In the genomic region with DNA sequence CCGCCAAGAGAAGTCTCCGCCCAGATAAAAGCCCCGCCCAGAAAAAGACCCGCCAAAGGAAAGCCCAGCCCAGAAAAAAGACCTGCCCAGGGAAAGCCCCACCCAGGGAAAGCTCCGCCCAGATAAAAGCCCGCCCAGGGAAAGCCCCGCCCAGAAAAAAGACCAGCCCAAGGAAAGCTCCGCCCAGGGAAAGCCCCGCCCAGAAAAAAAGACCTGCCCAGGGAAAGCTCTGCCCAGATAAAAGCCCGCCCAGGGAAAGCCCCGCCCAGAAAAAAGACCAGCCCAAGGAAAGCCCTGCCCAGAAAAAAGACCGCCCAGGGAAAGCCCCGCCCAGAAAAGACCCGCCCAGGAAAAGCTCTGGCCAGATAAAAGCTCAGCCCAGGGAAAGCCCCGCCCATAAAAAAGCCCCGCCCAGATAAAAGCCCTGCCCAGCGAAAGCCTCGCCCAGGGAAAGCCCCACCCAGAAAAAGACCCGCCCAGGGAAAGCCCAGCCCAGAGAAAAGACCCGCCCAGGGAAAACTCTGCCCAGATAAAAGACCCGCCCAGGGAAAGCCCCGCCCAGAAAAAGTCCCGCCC, we compare ENCODE assay signal across 1 cellular context.
TF ChIP-seq lines count a peak whose summit lies in the region.

No MANE protein-coding gene starts in this region.

TF ChIP-seq in K562, 482 proteins besides CTCF, POLR2A, EP300 and RAD21:
- TF ChIP-seq ZNF3 (CRISPR knock-in tag; IDR thresholded peaks at IDR 0.05) (no peak), E2F3 (CRISPR knock-in tag; IDR thresholded peaks at IDR 0.05) (0 out of 2 replicates have a peak, but pooled peaks have one; percentile 45), DPF2 (IDR thresholded peaks at IDR 0.05) (0 out of 2 replicates have a peak, but pooled peaks have one; percentile 31), ZNF384 (IDR thresholded peaks at IDR 0.05; ENCODE audit: low read depth, low read length) (peak; percentile 77), TRIM24 (IDR thresholded peaks at IDR 0.05) (peak; percentile 33 to 64; a peak in 1 of 4 replicates), KLF13 (tag; IDR thresholded peaks at IDR 0.05; ENCODE audit: borderline replicate concordance, low read depth) (no peak), ERF (CRISPR knock-in tag; IDR thresholded peaks at IDR 0.05) (no peak), ZBTB7A (IDR thresholded peaks at IDR 0.05; ENCODE audit: borderline replicate concordance, control insufficient read depth, low read depth, low read length) (peak; percentile 52; the same call in 1 of the 2 replicates), ZKSCAN3 (CRISPR knock-in tag; IDR thresholded peaks at IDR 0.05) (no peak), NRF1 (conservative IDR thresholded peaks at IDR 0.05 in 1 of 2, IDR thresholded peaks at IDR 0.05 in 1 of 2) (peak; percentile 80), HDAC3 (IDR thresholded peaks at IDR 0.05; ENCODE audit: borderline replicate concordance, partially characterized antibody) (no peak)
- TF ChIP-seq, protein P1, sequence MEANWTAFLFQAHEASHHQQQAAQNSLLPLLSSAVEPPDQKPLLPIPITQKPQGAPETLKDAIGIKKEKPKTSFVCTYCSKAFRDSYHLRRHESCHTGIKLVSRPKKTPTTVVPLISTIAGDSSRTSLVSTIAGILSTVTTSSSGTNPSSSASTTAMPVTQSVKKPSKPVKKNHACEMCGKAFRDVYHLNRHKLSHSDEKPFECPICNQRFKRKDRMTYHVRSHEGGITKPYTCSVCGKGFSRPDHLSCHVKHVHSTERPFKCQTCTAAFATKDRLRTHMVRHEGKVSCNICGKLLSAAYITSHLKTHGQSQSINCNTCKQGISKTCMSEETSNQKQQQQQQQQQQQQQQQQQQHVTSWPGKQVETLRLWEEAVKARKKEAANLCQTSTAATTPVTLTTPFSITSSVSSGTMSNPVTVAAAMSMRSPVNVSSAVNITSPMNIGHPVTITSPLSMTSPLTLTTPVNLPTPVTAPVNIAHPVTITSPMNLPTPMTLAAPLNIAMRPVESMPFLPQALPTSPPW (CRISPR knock-in tag; IDR thresholded peaks at IDR 0.05) = peak; percentile 59; the same call in 1 of the 2 replicates
- TF ChIP-seq, protein P2, sequence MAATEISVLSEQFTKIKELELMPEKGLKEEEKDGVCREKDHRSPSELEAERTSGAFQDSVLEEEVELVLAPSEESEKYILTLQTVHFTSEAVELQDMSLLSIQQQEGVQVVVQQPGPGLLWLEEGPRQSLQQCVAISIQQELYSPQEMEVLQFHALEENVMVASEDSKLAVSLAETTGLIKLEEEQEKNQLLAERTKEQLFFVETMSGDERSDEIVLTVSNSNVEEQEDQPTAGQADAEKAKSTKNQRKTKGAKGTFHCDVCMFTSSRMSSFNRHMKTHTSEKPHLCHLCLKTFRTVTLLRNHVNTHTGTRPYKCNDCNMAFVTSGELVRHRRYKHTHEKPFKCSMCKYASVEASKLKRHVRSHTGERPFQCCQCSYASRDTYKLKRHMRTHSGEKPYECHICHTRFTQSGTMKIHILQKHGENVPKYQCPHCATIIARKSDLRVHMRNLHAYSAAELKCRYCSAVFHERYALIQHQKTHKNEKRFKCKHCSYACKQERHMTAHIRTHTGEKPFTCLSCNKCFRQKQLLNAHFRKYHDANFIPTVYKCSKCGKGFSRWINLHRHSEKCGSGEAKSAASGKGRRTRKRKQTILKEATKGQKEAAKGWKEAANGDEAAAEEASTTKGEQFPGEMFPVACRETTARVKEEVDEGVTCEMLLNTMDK (IDR thresholded peaks at IDR 0.05; ENCODE audit: borderline replicate concordance, insufficient read depth, low read depth, low read length, poor library complexity, severe bottlenecking) = no peak
- TF ChIP-seq, protein P3, sequence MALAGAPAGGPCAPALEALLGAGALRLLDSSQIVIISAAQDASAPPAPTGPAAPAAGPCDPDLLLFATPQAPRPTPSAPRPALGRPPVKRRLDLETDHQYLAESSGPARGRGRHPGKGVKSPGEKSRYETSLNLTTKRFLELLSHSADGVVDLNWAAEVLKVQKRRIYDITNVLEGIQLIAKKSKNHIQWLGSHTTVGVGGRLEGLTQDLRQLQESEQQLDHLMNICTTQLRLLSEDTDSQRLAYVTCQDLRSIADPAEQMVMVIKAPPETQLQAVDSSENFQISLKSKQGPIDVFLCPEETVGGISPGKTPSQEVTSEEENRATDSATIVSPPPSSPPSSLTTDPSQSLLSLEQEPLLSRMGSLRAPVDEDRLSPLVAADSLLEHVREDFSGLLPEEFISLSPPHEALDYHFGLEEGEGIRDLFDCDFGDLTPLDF (CRISPR knock-in tag; IDR thresholded peaks at IDR 0.05) = peak; percentile 47; the same call in 1 of the 2 replicates
- TF ChIP-seq, protein P4, sequence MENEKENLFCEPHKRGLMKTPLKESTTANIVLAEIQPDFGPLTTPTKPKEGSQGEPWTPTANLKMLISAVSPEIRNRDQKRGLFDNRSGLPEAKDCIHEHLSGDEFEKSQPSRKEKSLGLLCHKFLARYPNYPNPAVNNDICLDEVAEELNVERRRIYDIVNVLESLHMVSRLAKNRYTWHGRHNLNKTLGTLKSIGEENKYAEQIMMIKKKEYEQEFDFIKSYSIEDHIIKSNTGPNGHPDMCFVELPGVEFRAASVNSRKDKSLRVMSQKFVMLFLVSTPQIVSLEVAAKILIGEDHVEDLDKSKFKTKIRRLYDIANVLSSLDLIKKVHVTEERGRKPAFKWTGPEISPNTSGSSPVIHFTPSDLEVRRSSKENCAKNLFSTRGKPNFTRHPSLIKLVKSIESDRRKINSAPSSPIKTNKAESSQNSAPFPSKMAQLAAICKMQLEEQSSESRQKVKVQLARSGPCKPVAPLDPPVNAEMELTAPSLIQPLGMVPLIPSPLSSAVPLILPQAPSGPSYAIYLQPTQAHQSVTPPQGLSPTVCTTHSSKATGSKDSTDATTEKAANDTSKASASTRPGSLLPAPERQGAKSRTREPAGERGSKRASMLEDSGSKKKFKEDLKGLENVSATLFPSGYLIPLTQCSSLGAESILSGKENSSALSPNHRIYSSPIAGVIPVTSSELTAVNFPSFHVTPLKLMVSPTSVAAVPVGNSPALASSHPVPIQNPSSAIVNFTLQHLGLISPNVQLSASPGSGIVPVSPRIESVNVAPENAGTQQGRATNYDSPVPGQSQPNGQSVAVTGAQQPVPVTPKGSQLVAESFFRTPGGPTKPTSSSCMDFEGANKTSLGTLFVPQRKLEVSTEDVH (IDR thresholded peaks at IDR 0.05; ENCODE audit: low read depth, partially characterized antibody) = peak; percentile 81
- TF ChIP-seq, protein P5, sequence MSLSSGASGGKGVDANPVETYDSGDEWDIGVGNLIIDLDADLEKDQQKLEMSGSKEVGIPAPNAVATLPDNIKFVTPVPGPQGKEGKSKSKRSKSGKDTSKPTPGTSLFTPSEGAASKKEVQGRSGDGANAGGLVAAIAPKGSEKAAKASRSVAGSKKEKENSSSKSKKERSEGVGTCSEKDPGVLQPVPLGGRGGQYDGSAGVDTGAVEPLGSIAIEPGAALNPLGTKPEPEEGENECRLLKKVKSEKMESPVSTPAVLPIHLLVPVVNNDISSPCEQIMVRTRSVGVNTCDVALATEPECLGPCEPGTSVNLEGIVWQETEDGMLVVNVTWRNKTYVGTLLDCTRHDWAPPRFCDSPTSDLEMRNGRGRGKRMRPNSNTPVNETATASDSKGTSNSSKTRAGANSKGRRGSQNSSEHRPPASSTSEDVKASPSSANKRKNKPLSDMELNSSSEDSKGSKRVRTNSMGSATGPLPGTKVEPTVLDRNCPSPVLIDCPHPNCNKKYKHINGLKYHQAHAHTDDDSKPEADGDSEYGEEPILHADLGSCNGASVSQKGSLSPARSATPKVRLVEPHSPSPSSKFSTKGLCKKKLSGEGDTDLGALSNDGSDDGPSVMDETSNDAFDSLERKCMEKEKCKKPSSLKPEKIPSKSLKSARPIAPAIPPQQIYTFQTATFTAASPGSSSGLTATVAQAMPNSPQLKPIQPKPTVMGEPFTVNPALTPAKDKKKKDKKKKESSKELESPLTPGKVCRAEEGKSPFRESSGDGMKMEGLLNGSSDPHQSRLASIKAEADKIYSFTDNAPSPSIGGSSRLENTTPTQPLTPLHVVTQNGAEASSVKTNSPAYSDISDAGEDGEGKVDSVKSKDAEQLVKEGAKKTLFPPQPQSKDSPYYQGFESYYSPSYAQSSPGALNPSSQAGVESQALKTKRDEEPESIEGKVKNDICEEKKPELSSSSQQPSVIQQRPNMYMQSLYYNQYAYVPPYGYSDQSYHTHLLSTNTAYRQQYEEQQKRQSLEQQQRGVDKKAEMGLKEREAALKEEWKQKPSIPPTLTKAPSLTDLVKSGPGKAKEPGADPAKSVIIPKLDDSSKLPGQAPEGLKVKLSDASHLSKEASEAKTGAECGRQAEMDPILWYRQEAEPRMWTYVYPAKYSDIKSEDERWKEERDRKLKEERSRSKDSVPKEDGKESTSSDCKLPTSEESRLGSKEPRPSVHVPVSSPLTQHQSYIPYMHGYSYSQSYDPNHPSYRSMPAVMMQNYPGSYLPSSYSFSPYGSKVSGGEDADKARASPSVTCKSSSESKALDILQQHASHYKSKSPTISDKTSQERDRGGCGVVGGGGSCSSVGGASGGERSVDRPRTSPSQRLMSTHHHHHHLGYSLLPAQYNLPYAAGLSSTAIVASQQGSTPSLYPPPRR (CRISPR knock-in tag; IDR thresholded peaks at IDR 0.05; ENCODE audit: borderline replicate concordance) = no peak
